1 cellular context compared by ENCODE assay signal in the genomic region with DNA sequence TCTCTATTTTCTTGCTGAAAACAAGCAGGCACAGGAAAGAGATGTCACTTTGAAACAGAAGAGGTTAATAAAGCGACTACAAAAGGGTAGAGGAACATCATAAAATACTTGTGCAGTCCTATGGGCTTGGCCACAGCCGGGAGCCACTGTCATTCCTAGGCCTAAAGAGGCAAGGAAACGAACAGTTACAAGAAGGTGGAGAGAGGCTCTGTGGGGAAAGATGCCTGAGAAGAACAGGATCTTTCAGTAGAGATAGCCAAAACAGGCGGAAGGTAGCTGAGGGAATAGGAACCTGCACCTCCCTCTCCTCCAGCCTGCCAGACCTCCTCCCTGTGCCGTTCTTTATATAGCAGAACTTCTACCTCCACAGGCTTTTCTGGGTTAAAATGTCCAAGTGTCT.
TF ChIP-seq lines count a peak whose summit lies in the region.

No MANE protein-coding gene starts in this region.

TF ChIP-seq in neural cell, 6 proteins besides CTCF, POLR2A, EP300 and RAD21 (continued from another document):
- no peak for TF ChIP-seq MXI1 (conservative IDR thresholded peaks at IDR 0.05; ENCODE audit: poor library complexity, severe bottlenecking)
- no peak for TF ChIP-seq POLR2AphosphoS5 (IDR thresholded peaks at IDR 0.05)
- no peak for TF ChIP-seq EZH2 (IDR thresholded peaks at IDR 0.05; ENCODE audit: borderline replicate concordance, insufficient read depth, low read length, poor library complexity, severe bottlenecking)
- TF ChIP-seq SMC3 (conservative IDR thresholded peaks at IDR 0.05; ENCODE audit: poor library complexity), result no peak
TF ChIP-seq in neural cell: peak in this region for 0.
